Comparison of ENCODE assay signal across 8 cellular contexts in the genomic region with DNA sequence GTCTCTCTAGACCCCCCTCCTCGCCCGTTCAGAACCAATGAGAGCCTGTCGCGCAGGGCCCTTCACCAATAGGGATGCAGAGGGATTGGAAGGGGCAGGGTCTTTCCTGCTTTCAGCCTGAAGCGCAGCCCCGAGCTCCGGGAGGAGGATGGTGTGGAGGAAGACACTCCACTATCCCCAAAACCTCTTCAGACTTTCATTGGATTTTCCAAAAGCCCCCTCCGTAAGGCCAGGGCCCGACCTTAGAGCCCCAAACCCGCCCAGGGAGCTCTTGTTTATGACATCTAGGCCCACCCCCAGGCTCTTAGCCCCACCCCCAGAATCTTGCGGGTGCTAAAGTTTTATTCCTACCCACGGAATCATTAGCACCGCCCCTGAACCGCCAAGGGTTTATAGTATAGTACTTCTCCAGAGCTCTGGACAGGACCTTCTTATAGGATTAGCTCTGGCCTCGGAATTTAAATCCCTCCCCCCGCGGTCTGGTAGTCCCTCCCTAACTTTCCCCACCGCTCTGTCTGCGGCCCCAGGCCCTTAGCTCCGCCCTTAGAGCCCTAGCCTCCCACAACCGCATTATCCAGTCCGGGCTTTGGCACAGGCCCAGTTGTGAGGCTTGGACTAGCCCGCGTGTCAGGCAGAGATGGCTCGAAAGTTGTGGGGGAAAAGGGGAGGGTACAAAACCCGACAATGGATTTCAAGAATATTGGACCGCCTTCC. TPM values are rescaled to one million over a fixed set of nuclear protein-coding genes. Genes with fewer than 3 reads are reported as not detected.
A peak's percentile ranks its signal among the peaks of the same experiment; 100 is the strongest.
DNase-seq lines count a peak whose midpoint lies in the region; TF ChIP-seq lines count a peak whose summit lies in the region.

No MANE protein-coding gene starts in this region.

- peak; percentile 37 for DNase-seq in NK-92 treated with Interleukin-12 subunit alpha and Interleukin-12 subunit beta, amount 100 ng/mL, for 24 hours (lab: John Stamatoyannopoulos, UW)
- no peak for DNase-seq in NK-92 (lab: John Stamatoyannopoulos, UW; ENCODE audit: unreplicated experiment)
- DNase-seq in SHP77 treated with DMSO at 0.1 percent for 48 hours (lab: John Stamatoyannopoulos, UW), result peak; percentile 89
- DNase-seq in activated naive CD4-positive, alpha-beta T cell treated with anti-CD3 and anti-CD28 coated beads, Interleukin-2, amount 10 ng/mL, durations not matched to agents 7 days and 5 days, result peak; percentile 88
- peak; percentile 97 for DNase-seq in germinal center (ENCODE audit: low spot score)
- DNase-seq in nucleus accumbens (lab: John Stamatoyannopoulos, UW), result peak; percentile 59 to 98 (median 90)

- H3K27ac ChIP-seq in KMS-11 (no peak overlapping the region), temporal lobe (ENCODE audit: low read depth, low read length) (peak overlapping the region; percentile 98)

- H3K9me3 Mint-ChIP-seq in activated naive CD4-positive, alpha-beta T cell treated with anti-CD3 and anti-CD28 coated beads, Interleukin-2, amount 10 ng/mL, durations not matched to agents 7 days and 5 days, result peaks cover under 1% of the 10 kb centered on the region

- CTCF ChIA-PET in activated naive CD4-positive, alpha-beta T cell treated with anti-CD3 and anti-CD28 coated beads, Interleukin-2, amount 10 ng/mL, durations not matched to agents 7 days and 5 days (lab: Charles Lee), result interaction anchor here (0.8 to 1.6 kb wide), 7 partner anchors 35 to 171 kb away, joined by 3 to 9 read pairs (median 4); a partner anchor contains a TSS

- H4K20me1 ChIP-seq in KMS-11 (ENCODE audit: insufficient read depth), result no peaks in the 10 kb centered on the region

- no peaks in the 10 kb centered on the region for H3K79me2 ChIP-seq in KMS-11 (ENCODE audit: insufficient read depth, low read depth)

- peak overlapping the region; percentile 69 for H3K4me2 ChIP-seq in KMS-11

- H2AFZ ChIP-seq in KMS-11 (ENCODE audit: low read depth), result peak overlapping the region; percentile 83

- peak overlapping the region; percentile 81 for H3K4me3 Mint-ChIP-seq in activated naive CD4-positive, alpha-beta T cell treated with anti-CD3 and anti-CD28 coated beads, Interleukin-2, amount 10 ng/mL, durations not matched to agents 7 days and 5 days

- H3K27me3 ChIP-seq in KMS-11 (ENCODE audit: insufficient read depth, low read depth), result peaks cover 3% of the 10 kb centered on the region; the same call in 1 of the 2 replicates

- no peaks in the 10 kb centered on the region for H3K36me3 ChIP-seq in KMS-11 (ENCODE audit: insufficient read depth)

- peak overlapping the region; percentile 86 for H3K27ac Mint-ChIP-seq in activated naive CD4-positive, alpha-beta T cell treated with anti-CD3 and anti-CD28 coated beads, Interleukin-2, amount 10 ng/mL, durations not matched to agents 7 days and 5 days

- no peak overlapping the region for H3K9ac ChIP-seq in KMS-11

- H3K4me3 ChIP-seq in KMS-11 (IDR thresholded peaks at IDR 0.05; ENCODE audit: insufficient read depth, low read depth, low read length), result no peak overlapping the region

- TF ChIP-seq CTCF in KMS-11 (conservative IDR thresholded peaks at IDR 0.05; ENCODE audit: low read depth, low read length), result no peak

- peaks cover 18% of the 10 kb centered on the region for H3K4me1 ChIP-seq in KMS-11 (ENCODE audit: low read depth, poor library complexity, severe bottlenecking)

- H3K36me3 Mint-ChIP-seq in activated naive CD4-positive, alpha-beta T cell treated with anti-CD3 and anti-CD28 coated beads, Interleukin-2, amount 10 ng/mL, durations not matched to agents 7 days and 5 days, result peaks cover 6% of the 10 kb centered on the region

- H3K27me3 Mint-ChIP-seq in activated naive CD4-positive, alpha-beta T cell treated with anti-CD3 and anti-CD28 coated beads, Interleukin-2, amount 10 ng/mL, durations not matched to agents 7 days and 5 days, result peaks cover 37% of the 10 kb centered on the region

- H3K4me1 Mint-ChIP-seq in activated naive CD4-positive, alpha-beta T cell treated with anti-CD3 and anti-CD28 coated beads, Interleukin-2, amount 10 ng/mL, durations not matched to agents 7 days and 5 days, result peaks cover 47% of the 10 kb centered on the region

RNA-seq across cellular contexts. Expression of a gene that starts 6.6 kb away (rescaled TPM):
- total RNA-seq in temporal lobe, result 13.0 TPM

RNA-seq across cellular contexts. Expression of a gene that starts 22.2 kb away (rescaled TPM):
- 0.25 TPM for total RNA-seq in temporal lobe

RNA-seq across cellular contexts. Expression of a gene that starts 43.8 kb away (rescaled TPM):
- total RNA-seq in temporal lobe, result 0.25 TPM

RNA-seq across cellular contexts. Expression of a gene that starts 46.0 kb away (rescaled TPM):
- 101 TPM for total RNA-seq in temporal lobe

RNA-seq across cellular contexts. Expression of a gene that starts 46.7 kb away (rescaled TPM):
- 4.2 TPM for total RNA-seq in temporal lobe
